1 cellular context compared by ENCODE assay signal in the genomic region with DNA sequence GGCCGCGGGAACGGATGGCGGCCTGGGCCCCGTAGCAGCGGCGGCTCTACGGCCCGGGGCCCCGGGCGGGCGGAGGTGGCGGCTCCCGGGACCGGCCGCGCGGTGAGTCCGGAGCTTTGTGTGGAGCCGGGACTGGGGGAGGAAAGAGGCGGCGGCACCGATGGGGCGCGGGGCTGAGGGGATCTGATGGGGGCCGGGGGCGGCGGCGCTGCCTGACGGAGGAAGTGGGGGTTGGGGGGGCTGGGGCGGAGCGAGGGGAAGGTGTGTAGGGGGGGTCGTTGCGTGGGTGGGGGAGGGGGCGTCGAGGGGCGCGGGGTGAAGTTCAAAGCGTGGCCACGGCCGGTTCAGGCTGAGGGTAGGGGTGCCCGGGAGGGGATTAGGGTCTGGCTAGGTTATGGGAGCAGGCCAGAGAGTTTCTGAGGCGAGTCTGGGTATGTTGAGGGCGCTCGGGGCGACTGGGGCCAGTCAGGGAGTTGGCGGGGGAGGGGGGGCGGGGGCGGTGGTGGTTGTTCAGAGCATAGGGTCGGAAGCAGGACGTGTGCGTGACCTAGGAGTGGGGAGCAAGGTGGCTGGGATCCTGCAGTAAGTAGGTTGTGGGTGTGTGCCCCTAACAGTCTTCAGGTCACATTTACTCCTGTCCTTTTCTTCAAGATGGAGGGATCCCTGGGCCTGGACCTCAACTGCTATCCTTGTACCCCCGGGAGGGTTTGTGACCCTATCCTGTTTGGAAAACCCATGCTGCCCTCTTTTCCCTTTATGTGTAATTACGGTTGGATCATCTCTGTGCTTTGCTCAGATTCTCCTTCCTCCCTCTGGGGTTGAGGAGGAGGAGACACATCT.
TF ChIP-seq lines count a peak whose summit lies in the region.

No MANE protein-coding gene starts in this region.

TF ChIP-seq in K562, 482 proteins besides CTCF, POLR2A, EP300 and RAD21 (continues in another document):
- TF ChIP-seq, protein P1, sequence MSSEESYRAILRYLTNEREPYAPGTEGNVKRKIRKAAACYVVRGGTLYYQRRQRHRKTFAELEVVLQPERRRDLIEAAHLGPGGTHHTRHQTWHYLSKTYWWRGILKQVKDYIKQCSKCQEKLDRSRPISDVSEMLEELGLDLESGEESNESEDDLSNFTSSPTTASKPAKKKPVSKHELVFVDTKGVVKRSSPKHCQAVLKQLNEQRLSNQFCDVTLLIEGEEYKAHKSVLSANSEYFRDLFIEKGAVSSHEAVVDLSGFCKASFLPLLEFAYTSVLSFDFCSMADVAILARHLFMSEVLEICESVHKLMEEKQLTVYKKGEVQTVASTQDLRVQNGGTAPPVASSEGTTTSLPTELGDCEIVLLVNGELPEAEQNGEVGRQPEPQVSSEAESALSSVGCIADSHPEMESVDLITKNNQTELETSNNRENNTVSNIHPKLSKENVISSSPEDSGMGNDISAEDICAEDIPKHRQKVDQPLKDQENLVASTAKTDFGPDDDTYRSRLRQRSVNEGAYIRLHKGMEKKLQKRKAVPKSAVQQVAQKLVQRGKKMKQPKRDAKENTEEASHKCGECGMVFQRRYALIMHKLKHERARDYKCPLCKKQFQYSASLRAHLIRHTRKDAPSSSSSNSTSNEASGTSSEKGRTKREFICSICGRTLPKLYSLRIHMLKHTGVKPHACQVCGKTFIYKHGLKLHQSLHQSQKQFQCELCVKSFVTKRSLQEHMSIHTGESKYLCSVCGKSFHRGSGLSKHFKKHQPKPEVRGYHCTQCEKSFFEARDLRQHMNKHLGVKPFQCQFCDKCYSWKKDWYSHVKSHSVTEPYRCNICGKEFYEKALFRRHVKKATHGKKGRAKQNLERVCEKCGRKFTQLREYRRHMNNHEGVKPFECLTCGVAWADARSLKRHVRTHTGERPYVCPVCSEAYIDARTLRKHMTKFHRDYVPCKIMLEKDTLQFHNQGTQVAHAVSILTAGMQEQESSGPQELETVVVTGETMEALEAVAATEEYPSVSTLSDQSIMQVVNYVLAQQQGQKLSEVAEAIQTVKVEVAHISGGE (CRISPR knock-in tag; IDR thresholded peaks at IDR 0.05) = 0 out of 6 replicates have a peak, but pooled peaks of 1 of the 3 experiments have one; percentile 54
- TF ChIP-seq ZNF589 (CRISPR knock-in tag; IDR thresholded peaks at IDR 0.05; ENCODE audit: low read depth) = peak; percentile 55; the same call in 1 of the 2 replicates
- TF ChIP-seq PHF8 (IDR thresholded peaks at IDR 0.05; ENCODE audit: borderline replicate concordance, low read length) = peak; percentile 23; the same call in 1 of the 2 replicates
- 0 out of 4 replicates have a peak, but pooled peaks of 1 of the 2 experiments have one; percentile 21 for TF ChIP-seq UBTF (IDR thresholded peaks at IDR 0.05; ENCODE audit: borderline replicate concordance in 1 of 2, low read depth in 2 of 2, low read length in 2 of 2)
- TF ChIP-seq PCBP1 (IDR thresholded peaks at IDR 0.05; ENCODE audit: low read depth, low read length, poor library complexity, severe bottlenecking) = peak; percentile 31
- 0 out of 2 replicates have a peak, but pooled peaks have one; percentile 21 for TF ChIP-seq ELF2 (CRISPR knock-in tag; IDR thresholded peaks at IDR 0.05)
- TF ChIP-seq COPS2 (conservative IDR thresholded peaks at IDR 0.05) = no peak
- TF ChIP-seq VEZF1 (CRISPR knock-in tag; IDR thresholded peaks at IDR 0.05) = peak; percentile 73
- TF ChIP-seq, protein P2, sequence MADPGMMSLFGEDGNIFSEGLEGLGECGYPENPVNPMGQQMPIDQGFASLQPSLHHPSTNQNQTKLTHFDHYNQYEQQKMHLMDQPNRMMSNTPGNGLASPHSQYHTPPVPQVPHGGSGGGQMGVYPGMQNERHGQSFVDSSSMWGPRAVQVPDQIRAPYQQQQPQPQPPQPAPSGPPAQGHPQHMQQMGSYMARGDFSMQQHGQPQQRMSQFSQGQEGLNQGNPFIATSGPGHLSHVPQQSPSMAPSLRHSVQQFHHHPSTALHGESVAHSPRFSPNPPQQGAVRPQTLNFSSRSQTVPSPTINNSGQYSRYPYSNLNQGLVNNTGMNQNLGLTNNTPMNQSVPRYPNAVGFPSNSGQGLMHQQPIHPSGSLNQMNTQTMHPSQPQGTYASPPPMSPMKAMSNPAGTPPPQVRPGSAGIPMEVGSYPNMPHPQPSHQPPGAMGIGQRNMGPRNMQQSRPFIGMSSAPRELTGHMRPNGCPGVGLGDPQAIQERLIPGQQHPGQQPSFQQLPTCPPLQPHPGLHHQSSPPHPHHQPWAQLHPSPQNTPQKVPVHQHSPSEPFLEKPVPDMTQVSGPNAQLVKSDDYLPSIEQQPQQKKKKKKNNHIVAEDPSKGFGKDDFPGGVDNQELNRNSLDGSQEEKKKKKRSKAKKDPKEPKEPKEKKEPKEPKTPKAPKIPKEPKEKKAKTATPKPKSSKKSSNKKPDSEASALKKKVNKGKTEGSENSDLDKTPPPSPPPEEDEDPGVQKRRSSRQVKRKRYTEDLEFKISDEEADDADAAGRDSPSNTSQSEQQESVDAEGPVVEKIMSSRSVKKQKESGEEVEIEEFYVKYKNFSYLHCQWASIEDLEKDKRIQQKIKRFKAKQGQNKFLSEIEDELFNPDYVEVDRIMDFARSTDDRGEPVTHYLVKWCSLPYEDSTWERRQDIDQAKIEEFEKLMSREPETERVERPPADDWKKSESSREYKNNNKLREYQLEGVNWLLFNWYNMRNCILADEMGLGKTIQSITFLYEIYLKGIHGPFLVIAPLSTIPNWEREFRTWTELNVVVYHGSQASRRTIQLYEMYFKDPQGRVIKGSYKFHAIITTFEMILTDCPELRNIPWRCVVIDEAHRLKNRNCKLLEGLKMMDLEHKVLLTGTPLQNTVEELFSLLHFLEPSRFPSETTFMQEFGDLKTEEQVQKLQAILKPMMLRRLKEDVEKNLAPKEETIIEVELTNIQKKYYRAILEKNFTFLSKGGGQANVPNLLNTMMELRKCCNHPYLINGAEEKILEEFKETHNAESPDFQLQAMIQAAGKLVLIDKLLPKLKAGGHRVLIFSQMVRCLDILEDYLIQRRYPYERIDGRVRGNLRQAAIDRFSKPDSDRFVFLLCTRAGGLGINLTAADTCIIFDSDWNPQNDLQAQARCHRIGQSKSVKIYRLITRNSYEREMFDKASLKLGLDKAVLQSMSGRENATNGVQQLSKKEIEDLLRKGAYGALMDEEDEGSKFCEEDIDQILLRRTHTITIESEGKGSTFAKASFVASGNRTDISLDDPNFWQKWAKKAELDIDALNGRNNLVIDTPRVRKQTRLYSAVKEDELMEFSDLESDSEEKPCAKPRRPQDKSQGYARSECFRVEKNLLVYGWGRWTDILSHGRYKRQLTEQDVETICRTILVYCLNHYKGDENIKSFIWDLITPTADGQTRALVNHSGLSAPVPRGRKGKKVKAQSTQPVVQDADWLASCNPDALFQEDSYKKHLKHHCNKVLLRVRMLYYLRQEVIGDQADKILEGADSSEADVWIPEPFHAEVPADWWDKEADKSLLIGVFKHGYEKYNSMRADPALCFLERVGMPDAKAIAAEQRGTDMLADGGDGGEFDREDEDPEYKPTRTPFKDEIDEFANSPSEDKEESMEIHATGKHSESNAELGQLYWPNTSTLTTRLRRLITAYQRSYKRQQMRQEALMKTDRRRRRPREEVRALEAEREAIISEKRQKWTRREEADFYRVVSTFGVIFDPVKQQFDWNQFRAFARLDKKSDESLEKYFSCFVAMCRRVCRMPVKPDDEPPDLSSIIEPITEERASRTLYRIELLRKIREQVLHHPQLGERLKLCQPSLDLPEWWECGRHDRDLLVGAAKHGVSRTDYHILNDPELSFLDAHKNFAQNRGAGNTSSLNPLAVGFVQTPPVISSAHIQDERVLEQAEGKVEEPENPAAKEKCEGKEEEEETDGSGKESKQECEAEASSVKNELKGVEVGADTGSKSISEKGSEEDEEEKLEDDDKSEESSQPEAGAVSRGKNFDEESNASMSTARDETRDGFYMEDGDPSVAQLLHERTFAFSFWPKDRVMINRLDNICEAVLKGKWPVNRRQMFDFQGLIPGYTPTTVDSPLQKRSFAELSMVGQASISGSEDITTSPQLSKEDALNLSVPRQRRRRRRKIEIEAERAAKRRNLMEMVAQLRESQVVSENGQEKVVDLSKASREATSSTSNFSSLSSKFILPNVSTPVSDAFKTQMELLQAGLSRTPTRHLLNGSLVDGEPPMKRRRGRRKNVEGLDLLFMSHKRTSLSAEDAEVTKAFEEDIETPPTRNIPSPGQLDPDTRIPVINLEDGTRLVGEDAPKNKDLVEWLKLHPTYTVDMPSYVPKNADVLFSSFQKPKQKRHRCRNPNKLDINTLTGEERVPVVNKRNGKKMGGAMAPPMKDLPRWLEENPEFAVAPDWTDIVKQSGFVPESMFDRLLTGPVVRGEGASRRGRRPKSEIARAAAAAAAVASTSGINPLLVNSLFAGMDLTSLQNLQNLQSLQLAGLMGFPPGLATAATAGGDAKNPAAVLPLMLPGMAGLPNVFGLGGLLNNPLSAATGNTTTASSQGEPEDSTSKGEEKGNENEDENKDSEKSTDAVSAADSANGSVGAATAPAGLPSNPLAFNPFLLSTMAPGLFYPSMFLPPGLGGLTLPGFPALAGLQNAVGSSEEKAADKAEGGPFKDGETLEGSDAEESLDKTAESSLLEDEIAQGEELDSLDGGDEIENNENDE (IDR thresholded peaks at IDR 0.05; ENCODE audit: low read depth, low read length) = peak; percentile 77
- peak; percentile 36 for TF ChIP-seq EP400 (IDR thresholded peaks at IDR 0.05)
- TF ChIP-seq ZNF263 (CRISPR knock-in tag; IDR thresholded peaks at IDR 0.05; ENCODE audit: borderline replicate concordance) = peak; percentile 75; the same call in 1 of the 2 replicates
- TF ChIP-seq RBFOX2 (IDR thresholded peaks at IDR 0.05; ENCODE audit: low read depth, low read length) = peak; percentile 31; the same call in 1 of the 2 replicates
- peak; percentile 6; the same call in 1 of the 2 replicates for TF ChIP-seq POLR2AphosphoS5 (IDR thresholded peaks at IDR 0.05; ENCODE audit: control insufficient read depth, insufficient read depth, low read depth, low read length)
- no peak for TF ChIP-seq FIP1L1 (IDR thresholded peaks at IDR 0.05; ENCODE audit: low read depth, low read length, poor library complexity, severe bottlenecking)
- TF ChIP-seq ZBTB7A (IDR thresholded peaks at IDR 0.05; ENCODE audit: borderline replicate concordance, control insufficient read depth, low read depth, low read length) = peak; percentile 45; the same call in 1 of the 2 replicates
- no peak for TF ChIP-seq NR2C1 (IDR thresholded peaks at IDR 0.05)
- no peak for TF ChIP-seq NR2C1 (tag; IDR thresholded peaks at IDR 0.05)
- TF ChIP-seq, protein P3, sequence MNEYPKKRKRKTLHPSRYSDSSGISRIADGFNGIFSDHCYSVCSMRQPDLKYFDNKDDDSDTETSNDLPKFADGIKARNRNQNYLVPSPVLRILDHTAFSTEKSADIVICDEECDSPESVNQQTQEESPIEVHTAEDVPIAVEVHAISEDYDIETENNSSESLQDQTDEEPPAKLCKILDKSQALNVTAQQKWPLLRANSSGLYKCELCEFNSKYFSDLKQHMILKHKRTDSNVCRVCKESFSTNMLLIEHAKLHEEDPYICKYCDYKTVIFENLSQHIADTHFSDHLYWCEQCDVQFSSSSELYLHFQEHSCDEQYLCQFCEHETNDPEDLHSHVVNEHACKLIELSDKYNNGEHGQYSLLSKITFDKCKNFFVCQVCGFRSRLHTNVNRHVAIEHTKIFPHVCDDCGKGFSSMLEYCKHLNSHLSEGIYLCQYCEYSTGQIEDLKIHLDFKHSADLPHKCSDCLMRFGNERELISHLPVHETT (CRISPR knock-in tag; conservative IDR thresholded peaks at IDR 0.05 in 1 of 2, IDR thresholded peaks at IDR 0.05 in 1 of 2) = peak in 1 of 2 experiments; percentile 90; a peak in 2 of 4 replicates
- peak in 1 of 3 experiments; percentile 54 for TF ChIP-seq YY1 (IDR thresholded peaks at IDR 0.05; ENCODE audit: borderline replicate concordance in 1 of 3, control insufficient read depth in 1 of 3, extremely low read depth in 1 of 3, insufficient read depth in 3 of 3, insufficient read length in 1 of 3, insufficient replicate concordance in 2 of 3, low read depth in 1 of 3, low read length in 2 of 3)
- TF ChIP-seq MECOM (CRISPR knock-in tag; IDR thresholded peaks at IDR 0.05) = no peak
- TF ChIP-seq IFI16 (CRISPR knock-in tag; IDR thresholded peaks at IDR 0.05) = no peak
- TF ChIP-seq EGR1 (conservative IDR thresholded peaks at IDR 0.05) = peak; percentile 66
- no peak for TF ChIP-seq SRSF3 (IDR thresholded peaks at IDR 0.05; ENCODE audit: insufficient read depth, low read length)
- TF ChIP-seq TAF15 (IDR thresholded peaks at IDR 0.05; ENCODE audit: low read depth, low read length) = no peak
- peak; percentile 70 for TF ChIP-seq POLR2G (IDR thresholded peaks at IDR 0.05; ENCODE audit: low read depth, low read length)
- no peak for TF ChIP-seq JUND (IDR thresholded peaks at IDR 0.05; ENCODE audit: borderline replicate concordance, low read depth, low read length)
- TF ChIP-seq JUND (tag; IDR thresholded peaks at IDR 0.05; ENCODE audit: borderline replicate concordance, low read depth, low read length) = no peak
- TF ChIP-seq NR1H2 (CRISPR knock-in tag; IDR thresholded peaks at IDR 0.05) = no peak
- TF ChIP-seq SMAD2 (IDR thresholded peaks at IDR 0.05; ENCODE audit: low read depth, low read length) = no peak
- TF ChIP-seq STAT5B (CRISPR knock-in tag; IDR thresholded peaks at IDR 0.05) = no peak
- TF ChIP-seq TARDBP (IDR thresholded peaks at IDR 0.05) = no peak
- 0 out of 2 replicates have a peak, but pooled peaks have one; percentile 8 for TF ChIP-seq POLR2AphosphoS2 (IDR thresholded peaks at IDR 0.05; ENCODE audit: low read length)
- TF ChIP-seq NFRKB (IDR thresholded peaks at IDR 0.05; ENCODE audit: low read depth) = 0 out of 2 replicates have a peak, but pooled peaks have one; percentile 46
- no peak for TF ChIP-seq ZNF699 (CRISPR knock-in tag; IDR thresholded peaks at IDR 0.05; ENCODE audit: insufficient replicate concordance)
